Comparison of ENCODE assay signal across 8 cellular contexts in genomic region chr17:65039349-65039988, GRCh38. TPM values are rescaled to one million over a fixed set of nuclear protein-coding genes. Genes with fewer than 3 reads are reported as not detected.
DNase-seq lines count a peak whose midpoint lies in the region; ATAC-seq, FAIRE-seq and TF ChIP-seq lines count a peak whose summit lies in the region.

No MANE protein-coding gene starts in this region.

- peak; percentile 72 for ATAC-seq in GM19035 (IDR thresholded peaks at IDR 0.05; ENCODE audit: unreplicated experiment)
- peak; percentile 78 for ATAC-seq in HG02973 (IDR thresholded peaks at IDR 0.05; ENCODE audit: unreplicated experiment)

- H3K9me3 ChIP-seq in keratinocyte (ENCODE audit: control insufficient read depth, low read depth, low read length): no peaks in the 10 kb centered on the region

- DNase-seq in activated CD4-positive, alpha-beta T cell treated with anti-CD3 and anti-CD28 coated beads for 1 hour: peak; percentile 35
- DNase-seq in keratinocyte (ENCODE audit: low read depth, low spot score) (no peak), NCI-H774 (lab: John Stamatoyannopoulos, UW) (no peak), NCI-H524 (lab: John Stamatoyannopoulos, UW) (no peak), progenitor cell of endocrine pancreas (ENCODE audit: low spot score, unreplicated experiment) (no peak), NCI-H1436 treated with DMSO at 0.1 percent for 48 hours (lab: John Stamatoyannopoulos, UW) (no peak)

- peak overlapping the region in 2 of 3 experiments; percentile 47 to 55 for H3K4me3 ChIP-seq in keratinocyte (ENCODE audit: control insufficient read depth in 2 of 3, extremely low read depth in 1 of 3, insufficient read depth in 2 of 3, low read depth in 1 of 3, low read length in 3 of 3)

- peaks cover 25% of the 10 kb centered on the region for H3K4me1 ChIP-seq in keratinocyte (ENCODE audit: control insufficient read depth, extremely low read depth, insufficient read depth, low read length)

- TF ChIP-seq CTCF in keratinocyte (optimal IDR thresholded peaks at IDR 0.05 in 1 of 3, IDR thresholded peaks at IDR 0.05 in 1 of 3, conservative IDR thresholded peaks at IDR 0.05 in 1 of 3; ENCODE audit: extremely low read depth in 1 of 3, insufficient read depth in 2 of 3, low read length in 3 of 3) (no peak), progenitor cell of endocrine pancreas (IDR thresholded peaks at IDR 0.05; ENCODE audit: unreplicated experiment) (no peak)

- H4K20me1 ChIP-seq in keratinocyte (ENCODE audit: control insufficient read depth, extremely low read depth, insufficient read depth, low read length): peaks cover 14% of the 10 kb centered on the region

- peaks cover 0 to 19% of the 10 kb centered on the region in 2 experiments for H3K36me3 ChIP-seq in keratinocyte (ENCODE audit: control insufficient read depth in 2 of 2, extremely low read depth in 1 of 2, insufficient read depth in 2 of 2, low read length in 2 of 2)

- no peak overlapping the region for H3K4me3 Mint-ChIP-seq in progenitor cell of endocrine pancreas (ENCODE audit: low read depth)

- H3K9me1 ChIP-seq in keratinocyte (ENCODE audit: control insufficient read depth, extremely low read depth, insufficient read depth, low read length): no peaks in the 10 kb centered on the region

- peaks cover 15% of the 10 kb centered on the region for H3K36me3 Mint-ChIP-seq in progenitor cell of endocrine pancreas (ENCODE audit: insufficient read depth)

- no peak overlapping the region for H3K27ac Mint-ChIP-seq in progenitor cell of endocrine pancreas

- dilution Hi-C loops in keratinocyte (cut with MboI; ENCODE audit: extremely low pct_ligation_motif_present, low sequenced_read_pairs): no loop called here

- H3K9ac ChIP-seq in keratinocyte (ENCODE audit: control insufficient read depth, extremely low read depth, insufficient read depth, low read length): peak overlapping the region; percentile 72

- H3K4me1 Mint-ChIP-seq in progenitor cell of endocrine pancreas (ENCODE audit: low read depth): peaks cover 11% of the 10 kb centered on the region

- peak overlapping the region; percentile 87 for H3K27ac ChIP-seq in keratinocyte (ENCODE audit: control insufficient read depth, insufficient read depth, low read length)

- peaks cover 9% of the 10 kb centered on the region for H3K9me3 Mint-ChIP-seq in progenitor cell of endocrine pancreas (ENCODE audit: low read depth)

- no peaks in the 10 kb centered on the region for H3K27me3 ChIP-seq in keratinocyte (ENCODE audit: control insufficient read depth, extremely low read depth, insufficient read depth, low read length)

- H2AFZ ChIP-seq in keratinocyte (ENCODE audit: control insufficient read depth, low read length): no peak overlapping the region

- peak; percentile 75 for FAIRE-seq in keratinocyte (lab: Jason Lieb, UNC)

- peaks cover 94% of the 10 kb centered on the region for H3K79me2 ChIP-seq in keratinocyte (ENCODE audit: control insufficient read depth, insufficient read depth, low read length)

- H3K4me2 ChIP-seq in keratinocyte (ENCODE audit: control insufficient read depth, extremely low read depth, insufficient read depth, low read depth, low read length): peak overlapping the region; percentile 89

- H3K27me3 Mint-ChIP-seq in progenitor cell of endocrine pancreas: no peaks in the 10 kb centered on the region

RNA-seq across cellular contexts. Expression of gene GNA13, which starts 17.1 kb away (rescaled TPM):
- 23.6 to 38.9 TPM (median 27.3 TPM) in 3 replicates for polyA plus RNA-seq in keratinocyte
- 12.4 TPM for polyA plus RNA-seq in keratinocyte (2011; ENCODE audit: low read depth)
- 19.1 and 39.8 TPM in 2 replicates for polyA plus RNA-seq in keratinocyte (2011; cell fraction: cytosol; rRNA removed)
- 16.0 and 23.5 TPM in 2 replicates for polyA plus RNA-seq in keratinocyte (2011; cell fraction: nucleus; rRNA removed)
- 20.7 and 23.7 TPM in 2 replicates for polyA plus RNA-seq in keratinocyte (2012; ENCODE audit: low replicate concordance)
- polyA minus RNA-seq in keratinocyte: 13.7 to 58.7 TPM (median 32.2 TPM) in 3 replicates
- 26.9 TPM for polyA minus RNA-seq in keratinocyte (2011; cell fraction: cytosol; rRNA and poly(A)+ RNA removed)
- polyA minus RNA-seq in keratinocyte (2011; cell fraction: nucleus; rRNA and poly(A)+ RNA removed): 18.5 and 31.6 TPM in 2 replicates
- total RNA-seq in progenitor cell of endocrine pancreas: 39.2 and 41.1 TPM in 2 replicates
